Comparison of ENCODE assay signal across 8 cellular contexts in genomic region chr13:40789275-40790231, GRCh38. TPM values are rescaled to one million over a fixed set of nuclear protein-coding genes. Genes with fewer than 3 reads are reported as not detected.
DNase-seq lines count a peak whose midpoint lies in the region; ATAC-seq, FAIRE-seq and TF ChIP-seq lines count a peak whose summit lies in the region.

Gene SLC25A15, plus strand, starts transcription at chr13:40789611. Its CDS starts 3,616 bp downstream, at chr13:40793227.

- H3K36me3 Mint-ChIP-seq in T-cell (peaks cover 4% of the 10 kb centered on the region), progenitor cell of endocrine pancreas (ENCODE audit: insufficient read depth) (peaks cover 2% of the 10 kb centered on the region)

- H3K27ac Mint-ChIP-seq in T-cell (peak within 1 kb of the TSS; percentile 71 to 87), progenitor cell of endocrine pancreas (peak within 1 kb of the TSS; percentile 95)

- CTCF ChIA-PET in T-cell (lab: Charles Lee) = interaction anchor here (0.8 to 2.3 kb wide), 4 partner anchors 10 to 132 kb away, joined by 3 to 5 read pairs (median 5); no protein-coding TSS in a partner anchor

- ATAC-seq in T-cell (replicated peaks in 1 of 4) (peak; percentile 93 to 94 (median 93)), left cardiac atrium (peak; percentile 97)

- H3K4me1 Mint-ChIP-seq in T-cell = peaks cover 5 to 47% (median 46%) of the 10 kb centered on the region in 3 donors
- peaks cover 6% of the 10 kb centered on the region for H3K4me1 Mint-ChIP-seq in progenitor cell of endocrine pancreas (ENCODE audit: low read depth)

- DNase-seq in GM12864 (ENCODE audit: low read depth) (no peak), H4 (ENCODE audit: low spot score) (peak; percentile 59), LoVo (ENCODE audit: low spot score) (peak; percentile 90), T-cell (peak; percentile 28 to 81 (median 62)), amniotic epithelial cell (ENCODE audit: low read depth) (peak; percentile 63), left cardiac atrium (peak; percentile 90), progenitor cell of endocrine pancreas (ENCODE audit: low spot score, unreplicated experiment) (peak; percentile 80), urothelium cell line (ENCODE audit: low spot score) (peak; percentile 85)

- H3K9me3 Mint-ChIP-seq in T-cell = no peaks in the 10 kb centered on the region
- no peaks in the 10 kb centered on the region for H3K9me3 Mint-ChIP-seq in progenitor cell of endocrine pancreas (ENCODE audit: low read depth)

- no peak for FAIRE-seq in urothelium cell line (lab: Jason Lieb, UNC)

- H3K27me3 Mint-ChIP-seq in T-cell (no peaks in the 10 kb centered on the region), progenitor cell of endocrine pancreas (no peaks in the 10 kb centered on the region)

- H3K4me3 ChIP-seq in GM12864 (ENCODE audit: low read depth, low read length) = peak within 1 kb of the TSS; percentile 81

- TF ChIP-seq CTCF in GM12864 (IDR thresholded peaks at IDR 0.05; ENCODE audit: low read depth, low read length, missing control alignments) (peak; percentile 32), progenitor cell of endocrine pancreas (IDR thresholded peaks at IDR 0.05; ENCODE audit: unreplicated experiment) (peak; percentile 58)

- intact Hi-C loops in left cardiac atrium (cut with DNase I) = loop anchor here in 1 of 2 donors (5.0 to 10.0 kb wide), 2 partner anchors 135 to 268 kb away; no protein-coding TSS in a partner anchor

- POLR2A ChIA-PET in T-cell (lab: Charles Lee) = no interaction called here

- peak within 1 kb of the TSS; percentile 68 to 81 (median 78) for H3K4me3 Mint-ChIP-seq in T-cell
- H3K4me3 Mint-ChIP-seq in progenitor cell of endocrine pancreas (ENCODE audit: low read depth) = peak within 1 kb of the TSS; percentile 82

RNA-seq across cellular contexts. Expression of gene SLC25A15, which starts in this region (rescaled TPM):
- total RNA-seq in H4 (2014; rRNA removed; shearing (Covaris generic)) = 13.7 and 16.5 TPM in 2 replicates
- total RNA-seq in T-cell (10 to 100 TPM in 3 of 5 donors, 1 to 10 TPM in 2; 6.1 to 13.4 (median 10.2) TPM), left cardiac atrium (1 to 10 TPM; 4.7 to 4.9 TPM), progenitor cell of endocrine pancreas (16.3 and 16.5 TPM in 2 replicates)
